In genomic region chr3:5464684-5465083, GRCh38 we compare ENCODE assay signal across 27 cellular contexts.
"Had no signal": no experiment of that assay in that cellular context is flagged by ENCODE, and none has a peak within 500 bp of the region (broad histone marks: within the 10 kb centered on the region; RNA-seq: fewer than 3 reads in every experiment).

No MANE protein-coding gene starts in this region.

- H2AFZ ChIP-seq: neural progenitor cell had no signal

- H3K4me1 ChIP-seq: adrenal gland, ascending aorta, esophagus muscularis mucosa, left ventricle myocardium inferior, neural progenitor cell, stomach, suprapubic skin, tibial nerve had no signal

- ATAC-seq: activated CD4-positive, alpha-beta T cell treated with anti-CD3 and anti-CD28 coated beads for 36 hours; naive thymus-derived CD8-positive, alpha-beta T cell; sciatic nerve; stimulated activated effector memory CD8-positive, alpha-beta T cell treated with anti-CD3 and anti-CD28 coated beads, Interleukin-12 subunit alpha, Interleukin-12 subunit beta, amount 100 ng/mL, for 72 hours; WTC11 had no signal

- H3K9me3 ChIP-seq: adrenal gland, ascending aorta, esophagus muscularis mucosa, left ventricle myocardium inferior, stomach, suprapubic skin, tibial nerve had no signal

- H3K4me3 ChIP-seq: adrenal gland, ascending aorta, esophagus muscularis mucosa, left ventricle myocardium inferior, neural progenitor cell, stomach, suprapubic skin, tibial nerve had no signal

- H3K36me3 ChIP-seq: adrenal gland, ascending aorta, brain microvascular endothelial cell, esophagus muscularis mucosa, left ventricle myocardium inferior, neural progenitor cell, stomach, suprapubic skin, tibial nerve had no signal

- DNase-seq: activated CD4-positive, alpha-beta T cell treated with anti-CD3 and anti-CD28 coated beads for 36 hours; activated CD4-positive, alpha-beta T cell treated with anti-CD3 and anti-CD28 coated beads, Interleukin-2, amount 50 U/mL, for 4 hours; activated CD8-positive, alpha-beta memory T cell treated with anti-CD3 and anti-CD28 coated beads for 24 hours; activated CD8-positive, alpha-beta memory T cell treated with anti-CD3 and anti-CD28 coated beads, Interleukin-2, amount 50 U/mL, for 4 hours; activated naive CD4-positive, alpha-beta T cell; activated T-cell treated with anti-CD3 and anti-CD28 coated beads, Interleukin-2, amount 50 U/mL, for 24 hours; adrenal gland; brain microvascular endothelial cell; caudate nucleus; glutamatergic neuron; hippocampal formation; kidney glomerular epithelial cell; left ventricle myocardium inferior; naive thymus-derived CD8-positive, alpha-beta T cell; small intestine; stimulated activated CD4-positive, alpha-beta T cell treated with anti-CD3 and anti-CD28 coated beads, Interleukin-2, amount 100 ng/mL, for 24 hours; stomach had no signal

- H3K4me2 ChIP-seq: neural progenitor cell had no signal

- H3K9ac ChIP-seq: neural progenitor cell had no signal

- H3K27me3 ChIP-seq: adrenal gland, ascending aorta, brain microvascular endothelial cell, esophagus muscularis mucosa, neural progenitor cell, stomach, suprapubic skin, tibial nerve had no signal

- FAIRE-seq: frontal cortex, small intestine, urothelium cell line had no signal

- H3K27ac ChIP-seq: adrenal gland, ascending aorta, brain microvascular endothelial cell, esophagus muscularis mucosa, left ventricle myocardium inferior, neural progenitor cell, stomach, suprapubic skin, tibial nerve had no signal
